16 cellular contexts compared by ENCODE assay signal in genomic region chr3:55476515-55476914, GRCh38. TPM values are rescaled to one million over a fixed set of nuclear protein-coding genes. Genes with fewer than 3 reads are reported as not detected.
DNase-seq lines count a peak whose midpoint lies in the region; ATAC-seq and TF ChIP-seq lines count a peak whose summit lies in the region.
"Had no signal": no experiment of that assay in that cellular context is flagged by ENCODE, and none has a peak within 500 bp of the region (broad histone marks: within the 10 kb centered on the region; RNA-seq: fewer than 3 reads in every experiment).

No MANE protein-coding gene starts in this region.

- H3K9me3 Mint-ChIP-seq in nephron progenitor cell = no peaks in the 10 kb centered on the region
- no peaks in the 10 kb centered on the region for H3K9me3 Mint-ChIP-seq in natural killer cell treated with Interleukin-12 subunit alpha and Interleukin-12 subunit beta and Interleukin-15 and Interleukin-18, amount 100 ng/mL, for 72 hours

- peak overlapping the region; percentile 2 for H3K27ac Mint-ChIP-seq in nephron progenitor cell
- no peak overlapping the region for H3K27ac Mint-ChIP-seq in natural killer cell treated with Interleukin-12 subunit alpha and Interleukin-12 subunit beta and Interleukin-15 and Interleukin-18, amount 100 ng/mL, for 72 hours
- H3K27ac Mint-ChIP-seq: activated T-cell treated with anti-CD3 and anti-CD28 coated beads, Interleukin-2, amount 50 U/mL, for 24 hours; naive thymus-derived CD4-positive, alpha-beta T cell; stimulated activated naive CD8-positive, alpha-beta T cell treated with anti-CD3 and anti-CD28 coated beads, Interleukin-15, amount 100 ng/mL, for 72 hours had no signal

- H3K4me1 Mint-ChIP-seq in nephron progenitor cell = peaks cover 78% of the 10 kb centered on the region
- H3K4me1 Mint-ChIP-seq in natural killer cell treated with Interleukin-12 subunit alpha and Interleukin-12 subunit beta and Interleukin-15 and Interleukin-18, amount 100 ng/mL, for 72 hours (ENCODE audit: low read depth in 2 of 2) = no peaks in the 10 kb centered on the region

- TF ChIP-seq CTCF in cardiac fibroblast (IDR thresholded peaks at IDR 0.05; ENCODE audit: low read depth, low read length) (no peak), nephron progenitor cell (IDR thresholded peaks at IDR 0.05) (no peak)

- peak; percentile 69 for DNase-seq in Daoy (ENCODE audit: low read depth)
- DNase-seq in NCI-H226 = peak; percentile 71
- peak; percentile 67 to 93 for DNase-seq in cardiac fibroblast (ENCODE audit: low read depth in 2 of 2)
- no peak for DNase-seq in nephron progenitor cell
- DNase-seq in natural killer cell treated with Interleukin-12 subunit alpha and Interleukin-12 subunit beta and Interleukin-15 and Interleukin-18, amount 100 ng/mL, for 72 hours (ENCODE audit: low spot score) = no peak
- DNase-seq in pons (ENCODE audit: low spot score) = no peak
- DNase-seq in occipital lobe (lab: John Stamatoyannopoulos, UW) = no peak
- DNase-seq in Ammon's horn (ENCODE audit: low spot score) = no peak
- DNase-seq: activated CD4-positive, alpha-beta T cell treated with anti-CD3 and anti-CD28 coated beads for 48 hours; activated T-cell treated with anti-CD3 and anti-CD28 coated beads, Interleukin-2, amount 50 U/mL, for 24 hours; COR-L47; glutamatergic neuron; naive thymus-derived CD4-positive, alpha-beta T cell; stimulated activated naive CD8-positive, alpha-beta T cell treated with anti-CD3 and anti-CD28 coated beads, Interleukin-15, amount 100 ng/mL, for 72 hours; T-helper 2 cell had no signal

- H3K36me3 Mint-ChIP-seq in nephron progenitor cell (ENCODE audit: low read depth) = peaks cover 66% of the 10 kb centered on the region
- no peaks in the 10 kb centered on the region for H3K36me3 Mint-ChIP-seq in natural killer cell treated with Interleukin-12 subunit alpha and Interleukin-12 subunit beta and Interleukin-15 and Interleukin-18, amount 100 ng/mL, for 72 hours

- no peaks in the 10 kb centered on the region for H3K27me3 Mint-ChIP-seq in nephron progenitor cell (ENCODE audit: low read depth, poor library complexity)
- peaks cover 26 to 41% of the 10 kb centered on the region in 2 donors for H3K27me3 Mint-ChIP-seq in natural killer cell treated with Interleukin-12 subunit alpha and Interleukin-12 subunit beta and Interleukin-15 and Interleukin-18, amount 100 ng/mL, for 72 hours

- no peak for ATAC-seq in natural killer cell treated with Interleukin-12 subunit alpha and Interleukin-12 subunit beta and Interleukin-15 and Interleukin-18, amount 100 ng/mL, for 72 hours
- ATAC-seq: left lobe of liver; naive thymus-derived CD4-positive, alpha-beta T cell; stimulated activated naive CD8-positive, alpha-beta T cell treated with anti-CD3 and anti-CD28 coated beads, Interleukin-15, amount 100 ng/mL, for 72 hours had no signal

- no peak overlapping the region for H3K4me3 ChIP-seq in cardiac fibroblast (replicated peaks in 1 of 2; ENCODE audit: low read depth in 2 of 2, low read length in 2 of 2)

- peak overlapping the region; percentile 14 for H3K4me3 Mint-ChIP-seq in nephron progenitor cell
- no peak overlapping the region for H3K4me3 Mint-ChIP-seq in natural killer cell treated with Interleukin-12 subunit alpha and Interleukin-12 subunit beta and Interleukin-15 and Interleukin-18, amount 100 ng/mL, for 72 hours
- H3K4me3 Mint-ChIP-seq: activated T-cell treated with anti-CD3 and anti-CD28 coated beads, Interleukin-2, amount 50 U/mL, for 24 hours; naive thymus-derived CD4-positive, alpha-beta T cell; stimulated activated naive CD8-positive, alpha-beta T cell treated with anti-CD3 and anti-CD28 coated beads, Interleukin-15, amount 100 ng/mL, for 72 hours had no signal

RNA-seq across cellular contexts. Expression of gene WNT5A, which starts 10.6 kb away (rescaled TPM):
- 108 and 109 TPM in 2 replicates for total RNA-seq in Daoy (2014; rRNA removed; shearing (Covaris generic))
- total RNA-seq in natural killer cell treated with Interleukin-12 subunit alpha and Interleukin-12 subunit beta and Interleukin-15 and Interleukin-18, amount 100 ng/mL, for 72 hours = not detected
- 6.6 TPM for total RNA-seq in occipital lobe

Comparison
In these comparisons a context has a peak if more than half of its experiments do, and no peak if none do; other contexts are left out.
1. DNase-seq: peak in Daoy (single experiment), NCI-H226 (single experiment) and cardiac fibroblast (2 of 2); none in nephron progenitor cell (single experiment), natural killer cell treated with Interleukin-12 subunit alpha and Interleukin-12 subunit beta and Interleukin-15 and Interleukin-18, amount 100 ng/mL, for 72 hours (single experiment), pons (single experiment), occipital lobe (single experiment) and Ammon's horn (single experiment).
2. RNA of gene WNT5A, which starts 10.6 kb away (total RNA-seq): 108 to 109 TPM in Daoy; 6.6 TPM in occipital lobe (single experiment) and not detected in natural killer cell treated with Interleukin-12 subunit alpha and Interleukin-12 subunit beta and Interleukin-15 and Interleukin-18, amount 100 ng/mL, for 72 hours; every median in the first group is over 10 times any median in the second.